Comparison of ENCODE assay signal across 6 cellular contexts in the genomic region with DNA sequence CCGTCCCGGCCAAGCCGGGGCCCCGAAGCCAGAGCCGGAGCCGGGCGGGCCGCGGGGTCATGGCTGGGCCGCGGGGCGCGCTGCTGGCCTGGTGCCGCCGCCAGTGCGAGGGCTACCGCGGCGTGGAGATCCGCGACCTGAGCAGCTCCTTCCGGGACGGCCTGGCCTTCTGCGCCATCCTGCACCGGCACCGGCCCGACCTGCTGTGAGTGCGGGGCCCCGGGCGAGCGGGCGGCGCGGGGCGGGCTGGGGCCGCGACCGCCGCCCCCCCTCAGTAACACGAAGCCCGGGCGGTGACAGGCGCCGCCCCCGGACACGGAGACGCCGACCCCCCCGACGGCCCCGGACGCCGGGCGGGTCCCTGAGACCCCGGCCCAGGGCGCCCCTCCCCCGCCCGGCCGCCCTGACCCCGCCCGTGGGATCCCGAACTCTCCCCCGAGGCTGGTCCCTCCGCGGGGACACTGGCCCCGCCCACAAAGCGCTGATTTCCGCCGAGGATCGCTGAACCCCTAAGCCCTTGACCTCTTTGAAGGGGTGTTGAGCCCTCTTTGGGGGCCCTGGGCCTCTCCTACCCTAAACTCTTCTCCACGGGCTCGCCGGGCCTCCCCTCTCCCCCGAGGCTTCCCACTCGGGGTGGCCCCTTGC. TPM values are rescaled to one million over a fixed set of nuclear protein-coding genes. Genes with fewer than 3 reads are reported as not detected.
DNase-seq lines count a peak whose midpoint lies in the region; ATAC-seq and TF ChIP-seq lines count a peak whose summit lies in the region.

No MANE protein-coding gene starts in this region.

- H3K4me3 ChIP-seq in AG10803 (ENCODE audit: low read length) (peak overlapping the region; percentile 86), H7 (ENCODE audit: insufficient read depth, low read depth, low read length) (peak overlapping the region; percentile 63), heart right ventricle (peak overlapping the region; percentile 48 to 99 (median 70))

- H3K36me3 ChIP-seq in H7 (replicated peaks; ENCODE audit: control insufficient read depth, insufficient read depth, low read length), result no peaks in the 10 kb centered on the region
- peaks cover 0 to 3% (median 0%) of the 10 kb centered on the region in 9 donors for H3K36me3 ChIP-seq in heart right ventricle

- intact Hi-C loops in heart right ventricle (cut with DNase I), result loop anchor here in 1 of 10 donors (10.0 kb wide), 1 partner anchor 48 kb away; a partner anchor contains a TSS

- WGBS in heart right ventricle, 2 donors, result 1% methylated on average over 40 to 75 of the region's 75 CpGs

- no peaks in the 10 kb centered on the region for H3K9me3 ChIP-seq in heart right ventricle

- H3K27ac ChIP-seq in heart right ventricle (peak overlapping the region; percentile 78 to 94 (median 86)), substantia nigra (ENCODE audit: low read depth, low read length, poor library complexity, severe bottlenecking) (peak overlapping the region; percentile 90)

- H3K27me3 ChIP-seq in H7 (ENCODE audit: control insufficient read depth, insufficient read depth, low read length) (no peaks in the 10 kb centered on the region), heart right ventricle (no peaks in the 10 kb centered on the region)

- no peak for DNase-seq in AG10803 (ENCODE audit: low read depth)
- DNase-seq in H7, result peak; percentile 86
- DNase-seq in activated CD4-positive, alpha-beta T cell treated with anti-CD3 and anti-CD28 coated beads for 48 hours, result peak; percentile 51
- peak in 1 of 2 donors; percentile 19 for DNase-seq in heart right ventricle
- peak in 6 of 49 donors; percentile 18 to 76 (median 34) for DNase-seq in substantia nigra (lab: John Stamatoyannopoulos, UW)
- DNase-seq in globus pallidus (ENCODE audit: low spot score), result no peak

- peaks cover 8 to 51% (median 34%) of the 10 kb centered on the region in 9 donors for H3K4me1 ChIP-seq in heart right ventricle

- ATAC-seq in heart right ventricle, result peak in 3 of 8 donors; percentile 1 to 6 (median 2)

- TF ChIP-seq CTCF in AG10803 (conservative IDR thresholded peaks at IDR 0.05; ENCODE audit: low read length) (no peak), heart right ventricle (IDR thresholded peaks at IDR 0.05) (no peak)

RNA-seq across cellular contexts. Expression of a gene that starts 0.4 kb away (rescaled TPM):
- 28.2 and 29.8 TPM in 2 replicates for total RNA-seq in H7 (2014; rRNA removed; shearing (Covaris generic))
- total RNA-seq in heart right ventricle, result 10 to 100 TPM; 13.0 to 26.9 (median 16.5) TPM
- 10 to 100 TPM in 1 of 2 donors, 1 to 10 TPM in 1; 9.3 to 10.3 TPM for polyA plus RNA-seq in heart right ventricle

RNA-seq across cellular contexts. Expression of a gene that starts 46.9 kb away (rescaled TPM):
- total RNA-seq in H7 (2014; rRNA removed; shearing (Covaris generic)), result 0.26 and 0.28 TPM in 2 replicates
- 1 to 10 TPM in 2 of 10 donors, under 1 TPM in 8; 0.17 to 1.1 (median 0.55) TPM for total RNA-seq in heart right ventricle
- polyA plus RNA-seq in heart right ventricle, result under 1 TPM; 0.22 to 0.25 TPM

RNA-seq across cellular contexts. Expression of a gene that starts 47.0 kb away (rescaled TPM):
- total RNA-seq in H7 (2014; rRNA removed; shearing (Covaris generic)), result 47.7 and 80.8 TPM in 2 replicates
- total RNA-seq in heart right ventricle, result 10 to 100 TPM; 62.4 to 95.7 (median 76.6) TPM
- polyA plus RNA-seq in heart right ventricle, result 100 to 1,000 TPM; 150 to 200 TPM

RNA-seq across cellular contexts. Expression of a gene that starts 57.3 kb away (rescaled TPM):
- 652 and 748 TPM in 2 replicates for total RNA-seq in H7 (2014; rRNA removed; shearing (Covaris generic))
- total RNA-seq in heart right ventricle, result 100 to 1,000 TPM; 304 to 489 (median 445) TPM
- polyA plus RNA-seq in heart right ventricle, result 100 to 1,000 TPM; 135 to 250 TPM

Comparison
In these comparisons a context has a peak if more than half of its experiments do, and no peak if none do; other contexts are left out.
1. DNase-seq: peak in H7 (single experiment) and activated CD4-positive, alpha-beta T cell treated with anti-CD3 and anti-CD28 coated beads for 48 hours (single experiment); none in AG10803 (single experiment) and globus pallidus (single experiment).
2. Peak in every context shown above with its lines, with median percentiles within 50 percentile points of each other: H3K4me3 ChIP-seq.